Comparison of ENCODE assay signal across 24 cellular contexts in genomic region chr15:40721716-40722115, GRCh38. TPM values are rescaled to one million over a fixed set of nuclear protein-coding genes. Genes with fewer than 3 reads are reported as not detected.
"Had no signal": no experiment of that assay in that cellular context is flagged by ENCODE, and none has a peak within 500 bp of the region (broad histone marks: within the 10 kb centered on the region; RNA-seq: fewer than 3 reads in every experiment).

No MANE protein-coding gene starts in this region.

- H3K9me3 Mint-ChIP-seq: activated B cell treated with CpG ODN at 0.5 μM for 24 hours; central memory CD8-positive, alpha-beta T cell; naive B cell; nephron progenitor cell; stimulated activated naive CD8-positive, alpha-beta T cell treated with anti-CD3 and anti-CD28 coated beads, Interleukin-15, Interleukin-2, amounts not matched to agents 100 ng/mL and 50 ng/mL, for 24 hours; T-helper 2 cell treated with Interferon-gamma antibody and Interleukin-4, amounts not matched to agents 5 μg/mL and 100 μg/mL, for 36 hours had no signal

- H3K36me3 ChIP-seq: breast epithelium, thoracic aorta had no signal

- DNase-seq: activated B cell treated with CpG ODN at 0.5 μM for 24 hours; activated CD4-positive, alpha-beta T cell treated with anti-CD3 and anti-CD28 coated beads, Interleukin-2, amount 50 U/mL, for 4 hours; activated gamma-delta T cell; activated naive CD4-positive, alpha-beta T cell treated with anti-CD3 and anti-CD28 coated beads, Interleukin-2, amount 50 U/mL, for 16 hours; dorsolateral prefrontal cortex; effector memory CD4-positive, alpha-beta T cell; erythroblast; left lung; naive B cell; nephron progenitor cell; stimulated activated CD4-positive, alpha-beta T cell treated with anti-CD3 and anti-CD28 coated beads, Interleukin-12 subunit alpha, Interleukin-12 subunit beta, amount 100 ng/mL, for 4 hours; stimulated activated CD4-positive, alpha-beta T cell treated with anti-CD3 and anti-CD28 coated beads, Interleukin-4, amount 100 ng/mL, for 1 hour; T-helper 1 cell had no signal

- H3K27ac Mint-ChIP-seq: activated B cell treated with CpG ODN at 0.5 μM for 24 hours; nephron progenitor cell; stimulated activated naive CD8-positive, alpha-beta T cell treated with anti-CD3 and anti-CD28 coated beads, Interleukin-15, Interleukin-2, amounts not matched to agents 100 ng/mL and 50 ng/mL, for 24 hours had no signal

- H3K4me1 ChIP-seq: breast epithelium, left lung had no signal

- H3K27me3 Mint-ChIP-seq: activated B cell treated with CpG ODN at 0.5 μM for 24 hours; central memory CD8-positive, alpha-beta T cell; naive B cell; stimulated activated naive CD8-positive, alpha-beta T cell treated with anti-CD3 and anti-CD28 coated beads, Interleukin-15, Interleukin-2, amounts not matched to agents 100 ng/mL and 50 ng/mL, for 24 hours had no signal

- H3K27ac ChIP-seq: breast epithelium, dorsolateral prefrontal cortex, left lung, neutrophil, skin epidermis, thoracic aorta had no signal

- H3K27me3 ChIP-seq: breast epithelium, dorsolateral prefrontal cortex, left lung, neutrophil had no signal

- ATAC-seq: left lung, sciatic nerve had no signal

- H3K36me3 Mint-ChIP-seq: naive B cell had no signal

- H3K4me3 Mint-ChIP-seq: activated B cell treated with CpG ODN at 0.5 μM for 24 hours; central memory CD8-positive, alpha-beta T cell; naive B cell; nephron progenitor cell; stimulated activated naive CD8-positive, alpha-beta T cell treated with anti-CD3 and anti-CD28 coated beads, Interleukin-15, Interleukin-2, amounts not matched to agents 100 ng/mL and 50 ng/mL, for 24 hours; T-helper 2 cell treated with Interferon-gamma antibody and Interleukin-4, amounts not matched to agents 5 μg/mL and 100 μg/mL, for 36 hours had no signal

- H3K9me3 ChIP-seq: breast epithelium, left lung, neutrophil, thoracic aorta had no signal

- H3K4me1 Mint-ChIP-seq: activated B cell treated with CpG ODN at 0.5 μM for 24 hours; central memory CD8-positive, alpha-beta T cell; naive B cell; nephron progenitor cell had no signal

- H3K4me3 ChIP-seq: breast epithelium, dorsolateral prefrontal cortex, left lung, lung, skin epidermis, thoracic aorta had no signal

RNA-seq across cellular contexts. Expression of gene C15orf62, which starts 48.1 kb away (rescaled TPM):
- total RNA-seq: frontal cortex, osteocyte had no signal
